31 cellular contexts compared by ENCODE assay signal in the genomic region with DNA sequence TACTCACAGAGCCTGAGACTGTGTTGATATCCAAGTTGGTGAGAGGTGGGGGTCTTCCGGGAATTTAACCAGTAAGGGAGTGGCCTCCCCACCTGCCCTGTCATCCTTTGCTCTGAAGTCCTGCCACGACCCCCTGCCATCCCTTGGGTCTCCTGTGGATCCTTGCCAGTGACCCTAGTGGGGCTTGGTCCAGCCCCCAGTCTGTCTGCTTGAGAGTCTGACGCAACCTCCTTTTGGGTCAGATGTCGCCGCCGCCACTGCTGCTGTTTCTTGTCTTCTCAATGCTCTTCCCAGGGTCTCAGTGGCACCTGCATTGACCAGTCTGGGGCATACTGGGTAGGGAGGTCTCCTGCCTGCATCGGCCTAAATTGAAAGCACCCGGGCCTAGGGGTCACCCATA. TPM values are rescaled to one million over a fixed set of nuclear protein-coding genes. Genes with fewer than 3 reads are reported as not detected.
"Had no signal": no experiment of that assay in that cellular context is flagged by ENCODE, and none has a peak within 500 bp of the region (broad histone marks: within the 10 kb centered on the region; RNA-seq: fewer than 3 reads in every experiment).

No MANE protein-coding gene starts in this region.

- H3K36me3 ChIP-seq: adrenal gland, esophagus muscularis mucosa, gastrocnemius medialis had no signal

- H3K9me3 ChIP-seq: adrenal gland, body of pancreas, gastrocnemius medialis had no signal

- DNase-seq: activated CD4-positive, alpha-beta memory T cell treated with anti-CD3 and anti-CD28 coated beads, Interleukin-2, amount 10 ng/mL, durations not matched to agents 7 days and 5 days; activated CD4-positive, alpha-beta T cell treated with anti-CD3 and anti-CD28 coated beads for 1 hour; activated CD4-positive, alpha-beta T cell treated with anti-CD3 and anti-CD28 coated beads for 4 hours; activated CD4-positive, alpha-beta T cell treated with anti-CD3 and anti-CD28 coated beads, Interleukin-2, amount 10 ng/mL, durations not matched to agents 7 days and 5 days; activated CD4-positive, alpha-beta T cell treated with anti-CD3 and anti-CD28 coated beads, Interleukin-2, amount 50 U/mL, for 4 hours; activated CD4-positive, CD25-positive, alpha-beta regulatory T cell; activated CD8-positive, alpha-beta memory T cell treated with anti-CD3 and anti-CD28 coated beads, Interleukin-2, amount 50 U/mL, for 48 hours; activated naive CD4-positive, alpha-beta T cell treated with anti-CD3 and anti-CD28 coated beads for 36 hours; activated naive CD8-positive, alpha-beta T cell treated with anti-CD3 and anti-CD28 coated beads for 36 hours; activated naive CD8-positive, alpha-beta T cell treated with anti-CD3 and anti-CD28 coated beads, Interleukin-2, amount 50 U/mL, for 24 hours; activated T-cell treated with anti-CD3 and anti-CD28 coated beads for 4 hours; activated T-cell treated with anti-CD3 and anti-CD28 coated beads, Interleukin-2, amount 50 U/mL, for 24 hours; activated T-cell treated with anti-CD3 and anti-CD28 coated beads, Interleukin-2, amount 50 U/mL, for 72 hours; adrenal gland; amygdala; aorta; body of pancreas; central memory CD4-positive, alpha-beta T cell; cortex of kidney; dermis blood vessel endothelial cell; effector CD4-positive, alpha-beta T cell; effector memory CD8-positive, alpha-beta T cell; erythroblast; foreskin keratinocyte; gastrocnemius medialis; T-helper 1 cell; T-helper 17 cell had no signal

- H3K4me1 Mint-ChIP-seq: activated CD4-positive, alpha-beta memory T cell treated with anti-CD3 and anti-CD28 coated beads, Interleukin-2, amount 10 ng/mL, durations not matched to agents 7 days and 5 days; activated CD4-positive, alpha-beta T cell treated with anti-CD3 and anti-CD28 coated beads, Interleukin-2, amount 10 ng/mL, durations not matched to agents 7 days and 5 days; activated naive CD4-positive, alpha-beta T cell treated with anti-CD3 and anti-CD28 coated beads, Interleukin-2, amount 50 U/mL, for 24 hours; activated naive CD8-positive, alpha-beta T cell treated with anti-CD3 and anti-CD28 coated beads for 36 hours; activated naive CD8-positive, alpha-beta T cell treated with anti-CD3 and anti-CD28 coated beads, Interleukin-2, amount 50 U/mL, for 24 hours had no signal

- H3K4me3 Mint-ChIP-seq: activated CD4-positive, alpha-beta memory T cell treated with anti-CD3 and anti-CD28 coated beads, Interleukin-2, amount 10 ng/mL, durations not matched to agents 7 days and 5 days; activated CD4-positive, alpha-beta T cell treated with anti-CD3 and anti-CD28 coated beads, Interleukin-2, amount 10 ng/mL, durations not matched to agents 7 days and 5 days; activated naive CD4-positive, alpha-beta T cell treated with anti-CD3 and anti-CD28 coated beads for 36 hours; activated naive CD4-positive, alpha-beta T cell treated with anti-CD3 and anti-CD28 coated beads, Interleukin-2, amount 50 U/mL, for 24 hours; activated naive CD8-positive, alpha-beta T cell treated with anti-CD3 and anti-CD28 coated beads for 36 hours; activated naive CD8-positive, alpha-beta T cell treated with anti-CD3 and anti-CD28 coated beads, Interleukin-2, amount 50 U/mL, for 24 hours; activated T-cell treated with anti-CD3 and anti-CD28 coated beads, Interleukin-2, amount 50 U/mL, for 24 hours; activated T-cell treated with anti-CD3 and anti-CD28 coated beads, Interleukin-2, amount 50 U/mL, for 72 hours; effector memory CD8-positive, alpha-beta T cell; T-helper 17 cell; T-helper 2 cell treated with Interferon-gamma antibody and Interleukin-4, amounts not matched to agents 5 μg/mL and 100 μg/mL, for 36 hours had no signal

- H3K27ac Mint-ChIP-seq: activated CD4-positive, alpha-beta memory T cell treated with anti-CD3 and anti-CD28 coated beads, Interleukin-2, amount 10 ng/mL, durations not matched to agents 7 days and 5 days; activated CD4-positive, alpha-beta T cell treated with anti-CD3 and anti-CD28 coated beads, Interleukin-2, amount 10 ng/mL, durations not matched to agents 7 days and 5 days; activated naive CD4-positive, alpha-beta T cell treated with anti-CD3 and anti-CD28 coated beads for 36 hours; activated naive CD4-positive, alpha-beta T cell treated with anti-CD3 and anti-CD28 coated beads, Interleukin-2, amount 50 U/mL, for 24 hours; activated naive CD8-positive, alpha-beta T cell treated with anti-CD3 and anti-CD28 coated beads for 36 hours; activated naive CD8-positive, alpha-beta T cell treated with anti-CD3 and anti-CD28 coated beads, Interleukin-2, amount 50 U/mL, for 24 hours; activated T-cell treated with anti-CD3 and anti-CD28 coated beads, Interleukin-2, amount 50 U/mL, for 24 hours; activated T-cell treated with anti-CD3 and anti-CD28 coated beads, Interleukin-2, amount 50 U/mL, for 72 hours; effector memory CD8-positive, alpha-beta T cell; T-helper 17 cell; T-helper 2 cell treated with Interferon-gamma antibody and Interleukin-4, amounts not matched to agents 5 μg/mL and 100 μg/mL, for 36 hours had no signal

- H3K9me3 Mint-ChIP-seq: activated CD4-positive, alpha-beta memory T cell treated with anti-CD3 and anti-CD28 coated beads, Interleukin-2, amount 10 ng/mL, durations not matched to agents 7 days and 5 days; activated CD4-positive, alpha-beta T cell treated with anti-CD3 and anti-CD28 coated beads, Interleukin-2, amount 10 ng/mL, durations not matched to agents 7 days and 5 days; activated naive CD4-positive, alpha-beta T cell treated with anti-CD3 and anti-CD28 coated beads for 36 hours; activated naive CD4-positive, alpha-beta T cell treated with anti-CD3 and anti-CD28 coated beads, Interleukin-2, amount 50 U/mL, for 24 hours; activated naive CD8-positive, alpha-beta T cell treated with anti-CD3 and anti-CD28 coated beads for 36 hours; activated naive CD8-positive, alpha-beta T cell treated with anti-CD3 and anti-CD28 coated beads, Interleukin-2, amount 50 U/mL, for 24 hours; activated T-cell treated with anti-CD3 and anti-CD28 coated beads, Interleukin-2, amount 50 U/mL, for 24 hours; activated T-cell treated with anti-CD3 and anti-CD28 coated beads, Interleukin-2, amount 50 U/mL, for 72 hours; effector memory CD8-positive, alpha-beta T cell; T-helper 2 cell treated with Interferon-gamma antibody and Interleukin-4, amounts not matched to agents 5 μg/mL and 100 μg/mL, for 36 hours had no signal

- ATAC-seq: activated naive CD8-positive, alpha-beta T cell treated with anti-CD3 and anti-CD28 coated beads, Interleukin-2, amount 50 U/mL, for 24 hours; activated T-cell treated with anti-CD3 and anti-CD28 coated beads, Interleukin-2, amount 50 U/mL, for 72 hours; body of pancreas; effector memory CD8-positive, alpha-beta T cell; foreskin keratinocyte; gastrocnemius medialis; SK-N-SH treated with all-trans-retinoic acid at 6 μM for 48 hours; T-helper 17 cell had no signal

- H3K4me3 ChIP-seq: adrenal gland, body of pancreas, esophagus muscularis mucosa, gastrocnemius medialis had no signal

- H3K27ac ChIP-seq: adrenal gland, body of pancreas, esophagus muscularis mucosa, foreskin keratinocyte, gastrocnemius medialis had no signal

- H3K27me3 ChIP-seq: body of pancreas had no signal

- H3K4me1 ChIP-seq: adrenal gland, body of pancreas, esophagus muscularis mucosa, foreskin keratinocyte, gastrocnemius medialis had no signal

- H3K36me3 Mint-ChIP-seq: activated naive CD4-positive, alpha-beta T cell treated with anti-CD3 and anti-CD28 coated beads, Interleukin-2, amount 50 U/mL, for 24 hours; activated naive CD8-positive, alpha-beta T cell treated with anti-CD3 and anti-CD28 coated beads for 36 hours had no signal

RNA-seq across cellular contexts. Expression of gene PAX2, which starts 28.8 kb away (rescaled TPM):
- total RNA-seq: activated CD4-positive, alpha-beta memory T cell treated with anti-CD3 and anti-CD28 coated beads, Interleukin-2, amount 10 ng/mL, durations not matched to agents 7 days and 5 days; activated CD4-positive, alpha-beta T cell treated with anti-CD3 and anti-CD28 coated beads, Interleukin-2, amount 10 ng/mL, durations not matched to agents 7 days and 5 days; activated naive CD4-positive, alpha-beta T cell treated with anti-CD3 and anti-CD28 coated beads for 36 hours; activated naive CD8-positive, alpha-beta T cell treated with anti-CD3 and anti-CD28 coated beads for 36 hours; aorta; esophagus muscularis mucosa; foreskin keratinocyte; gastrocnemius medialis; T-helper 17 cell had no signal
- polyA plus RNA-seq: aorta, foreskin keratinocyte had no signal
